19 cellular contexts compared by ENCODE assay signal in genomic region chr11:79902493-79902892, GRCh38.
DNase-seq lines count a peak whose midpoint lies in the region; ATAC-seq, FAIRE-seq and TF ChIP-seq lines count a peak whose summit lies in the region.
"Had no signal": no experiment of that assay in that cellular context is flagged by ENCODE, and none has a peak within 500 bp of the region (broad histone marks: within the 10 kb centered on the region; RNA-seq: fewer than 3 reads in every experiment).

No MANE protein-coding gene starts in this region.

- ATAC-seq in foreskin keratinocyte (peak; percentile 93), left ventricle myocardium superior (no peak), HG03196 (IDR thresholded peaks at IDR 0.05; ENCODE audit: unreplicated experiment) (no peak)
- ATAC-seq: Panc1 had no signal

- no peak for FAIRE-seq in GM12891 (lab: Jason Lieb, UNC)
- FAIRE-seq: TTC549 had no signal

- no peak for TF ChIP-seq POLR2A in GM12891 (IDR thresholded peaks at IDR 0.05; ENCODE audit: low read depth, low read length)

- intact Hi-C loops in left ventricle myocardium superior (cut with micrococcal nuclease) = no loop called here

- TF ChIP-seq CTCF in foreskin keratinocyte (conservative IDR thresholded peaks at IDR 0.05) (no peak), retinal pigment epithelial cell (conservative IDR thresholded peaks at IDR 0.05; ENCODE audit: low read depth, low read length) (no peak)

- no peak overlapping the region for H3K27ac ChIP-seq in foreskin keratinocyte
- H3K27ac ChIP-seq: neural progenitor cell, right atrium auricular region had no signal

- no peaks in the 10 kb centered on the region for H3K27me3 ChIP-seq in foreskin keratinocyte
- H3K27me3 ChIP-seq: BE2C, neural progenitor cell, right atrium auricular region had no signal

- H3K4me3 ChIP-seq in retinal pigment epithelial cell (ENCODE audit: low read length) = no peak overlapping the region
- H3K4me3 ChIP-seq: neural progenitor cell, right atrium auricular region had no signal

- no peaks in the 10 kb centered on the region for H3K4me1 ChIP-seq in foreskin keratinocyte
- H3K4me1 ChIP-seq: BE2C, neural progenitor cell, right atrium auricular region had no signal

- peak; percentile 5 for DNase-seq in GM04503 (ENCODE audit: low read depth)
- DNase-seq in T1000 (lab: John Stamatoyannopoulos, UW) = peak; percentile 4
- peak; percentile 77 to 89 for DNase-seq in foreskin keratinocyte
- DNase-seq in retinal pigment epithelial cell (ENCODE audit: low read depth) = peak; percentile 76
- DNase-seq in GM12891 (ENCODE audit: insufficient read length, low spot score) = no peak
- DNase-seq in left ventricle myocardium superior = no peak
- DNase-seq: activated CD4-positive, alpha-beta T cell treated with anti-CD3 and anti-CD28 coated beads, Interleukin-2, amount 50 U/mL, for 48 hours; activated T-cell treated with anti-CD3 and anti-CD28 coated beads, Interleukin-2, amount 50 U/mL, for 1 hour; BE2C; DMS 273 treated with DMSO at 0.1 percent for 48 hours; foreskin melanocyte; NCI-H2081; NCI-H82; stimulated activated CD4-positive, alpha-beta T cell treated with anti-CD3 and anti-CD28 coated beads, Interleukin-1b, Interleukin-23, amount 100 ng/mL, for 48 hours had no signal

TF ChIP-seq in GM12891, 5 proteins besides CTCF, POLR2A, EP300 and RAD21:
- TF ChIP-seq PAX5 (IDR thresholded peaks at IDR 0.05; ENCODE audit: insufficient read depth, low read length, severe bottlenecking) = no peak
- TF ChIP-seq SPI1 (IDR thresholded peaks at IDR 0.05; ENCODE audit: low read depth, low read length) = no peak
- TF ChIP-seq POU2F2 (IDR thresholded peaks at IDR 0.05; ENCODE audit: low read depth, low read length) = no peak
- TF ChIP-seq POLR2AphosphoS5 (IDR thresholded peaks at IDR 0.05; ENCODE audit: low read depth, low read length) = no peak
- TF ChIP-seq TAF1 (IDR thresholded peaks at IDR 0.05; ENCODE audit: low read depth, low read length) = no peak

Comparison
In these comparisons a context has a peak if more than half of its experiments do, and no peak if none do; other contexts are left out.
1. DNase-seq: peak in GM04503 (single experiment), T1000 (single experiment), foreskin keratinocyte (2 of 2) and retinal pigment epithelial cell (single experiment); none in GM12891 (single experiment) and left ventricle myocardium superior (single experiment).